Comparison of ENCODE assay signal across 8 cellular contexts in the genomic region with DNA sequence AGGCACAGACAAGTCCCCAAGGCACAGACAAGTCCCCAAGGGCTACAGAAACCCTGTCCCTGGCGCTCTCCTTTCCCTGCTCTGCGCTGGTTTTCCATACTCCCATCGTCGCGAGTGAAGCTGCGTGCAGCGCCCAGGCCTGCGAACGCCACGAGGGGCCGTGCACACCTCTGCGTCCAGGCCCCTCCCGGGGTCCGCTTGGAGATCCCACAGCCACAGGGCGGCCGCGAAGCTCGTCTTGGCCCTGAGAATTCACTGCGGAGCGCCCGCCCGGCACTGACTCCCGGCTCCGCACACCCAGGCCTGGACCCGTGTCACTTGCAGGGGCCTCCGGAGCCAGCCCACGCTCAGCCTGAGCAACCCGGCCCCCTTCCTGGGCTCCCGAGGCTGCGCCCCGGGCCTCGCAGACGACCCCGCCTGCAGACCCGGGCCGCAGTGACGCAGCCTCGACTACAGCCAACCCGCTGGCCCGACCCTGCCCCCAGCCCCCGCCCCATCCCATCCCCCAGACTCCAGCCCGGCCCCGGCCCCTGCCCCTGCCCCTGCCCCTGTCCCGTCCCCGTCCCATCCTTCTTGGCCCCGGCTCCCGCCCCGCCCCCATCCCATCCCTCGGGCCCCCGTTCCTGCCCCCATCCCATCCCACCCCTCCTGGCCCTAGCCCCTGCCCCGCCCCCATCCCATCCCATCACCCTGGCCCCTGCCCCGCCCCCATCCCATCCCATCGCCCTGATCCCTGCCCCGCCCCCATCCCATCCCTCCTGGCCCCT.
DNase-seq lines count a peak whose midpoint lies in the region; FAIRE-seq and TF ChIP-seq lines count a peak whose summit lies in the region.

No MANE protein-coding gene starts in this region.

- H3K4me3 ChIP-seq in ACC112 (ENCODE audit: low read depth, low read length) (peak overlapping the region; percentile 91), LNCaP clone FGC (ENCODE audit: low read depth, low read length) (peak overlapping the region; percentile 66), choroid plexus epithelial cell (ENCODE audit: low read depth, low read length) (peak overlapping the region; percentile 91), muscle layer of colon (ENCODE audit: low read depth in 1 of 2, low read length in 2 of 2) (peak overlapping the region in 1 of 2 donors; percentile 43)

- TF ChIP-seq CTCF in LNCaP clone FGC (IDR thresholded peaks at IDR 0.05; ENCODE audit: control insufficient read depth, extremely low read depth, insufficient read depth) (no peak), choroid plexus epithelial cell (conservative IDR thresholded peaks at IDR 0.05; ENCODE audit: low read depth, low read length) (peak; percentile 9)

- peaks cover 16% of the 10 kb centered on the region; the same call in 1 of the 2 replicates for H3K36me3 ChIP-seq in ACC112 (ENCODE audit: insufficient read depth, low read length)
- peaks cover 36% of the 10 kb centered on the region for H3K36me3 ChIP-seq in muscle layer of colon (ENCODE audit: insufficient read depth, low read length)

- no peak overlapping the region for H2AFZ ChIP-seq in ACC112 (ENCODE audit: low read length, unreplicated experiment)

- H3K4me1 ChIP-seq in ACC112 (ENCODE audit: control insufficient read depth, insufficient read depth, low read length, unreplicated experiment) (peaks cover 9% of the 10 kb centered on the region), muscle layer of colon (ENCODE audit: insufficient read depth, low read length) (peaks cover 18% of the 10 kb centered on the region)

- FAIRE-seq in urothelium cell line (lab: Jason Lieb, UNC) = no peak

- no peak overlapping the region for H3K9ac ChIP-seq in muscle layer of colon (ENCODE audit: low read length)

- DNase-seq in LNCaP clone FGC (ENCODE audit: low read depth) (no peak), choroid plexus epithelial cell (ENCODE audit: low read depth) (no peak), NCI-H2081 (lab: John Stamatoyannopoulos, UW) (no peak), urothelium cell line (ENCODE audit: low spot score) (no peak), OCI-M1 (lab: John Stamatoyannopoulos, UW) (no peak)
- no peak for DNase-seq in stimulated activated CD4-positive, alpha-beta T cell treated with anti-CD3 and anti-CD28 coated beads, Interleukin-2, amount 100 ng/mL, for 24 hours

- no peaks in the 10 kb centered on the region for H3K9me3 ChIP-seq in muscle layer of colon (ENCODE audit: low read length)

- no peaks in the 10 kb centered on the region for H3K27me3 ChIP-seq in ACC112 (ENCODE audit: insufficient read depth, low read length)
- H3K27me3 ChIP-seq in muscle layer of colon (ENCODE audit: control insufficient read depth in 1 of 2, insufficient read depth in 2 of 2, low read length in 2 of 2) = no peaks in the 10 kb centered on the region

- H3K79me2 ChIP-seq in ACC112 (ENCODE audit: control insufficient read depth, insufficient read depth, low read length, unreplicated experiment) = peaks cover 16% of the 10 kb centered on the region

- H3K27ac ChIP-seq in ACC112 (ENCODE audit: low read depth, low read length) = peak overlapping the region; percentile 73; the same call in 1 of the 2 replicates
- H3K27ac ChIP-seq in muscle layer of colon (ENCODE audit: low read depth, low read length) = peak overlapping the region; percentile 24
